8 cellular contexts compared by ENCODE assay signal in genomic region chr3:54122802-54123537, GRCh38. TPM values are rescaled to one million over a fixed set of nuclear protein-coding genes. Genes with fewer than 3 reads are reported as not detected.
DNase-seq lines count a peak whose midpoint lies in the region; ATAC-seq and TF ChIP-seq lines count a peak whose summit lies in the region.

No MANE protein-coding gene starts in this region.

- TF ChIP-seq CTCF in Peyer's patch (IDR thresholded peaks at IDR 0.05): no peak
- no peak for TF ChIP-seq CTCF in fibroblast of pulmonary artery (IDR thresholded peaks at IDR 0.05; ENCODE audit: low read length, missing control alignments)
- TF ChIP-seq CTCF in parathyroid adenoma (IDR thresholded peaks at IDR 0.05): no peak

- peak overlapping the region; percentile 84 for H2AFZ ChIP-seq in parathyroid adenoma

- ATAC-seq in HG02884 (IDR thresholded peaks at IDR 0.05; ENCODE audit: unreplicated experiment): no peak

- H3K9ac ChIP-seq in ES-I3 (ENCODE audit: low read depth, low read length) (peak overlapping the region; percentile 47; the same call in 1 of the 2 replicates), parathyroid adenoma (no peak overlapping the region)

- peak overlapping the region; percentile 65 for H3K4me2 ChIP-seq in parathyroid adenoma (ENCODE audit: low read length)

- no peaks in the 10 kb centered on the region for H3K79me2 ChIP-seq in parathyroid adenoma

- H3K4me3 ChIP-seq in Peyer's patch: peak overlapping the region in 3 of 4 donors; percentile 15 to 59 (median 50)
- H3K4me3 ChIP-seq in fibroblast of pulmonary artery (replicated peaks; ENCODE audit: low read depth, low read length): peak overlapping the region; percentile 52
- H3K4me3 ChIP-seq in parathyroid adenoma (ENCODE audit: low read depth, low read length): peak overlapping the region; percentile 40

- no peak for TF ChIP-seq POLR2A in Peyer's patch (IDR thresholded peaks at IDR 0.05)

- DNase-seq in Peyer's patch: no peak
- peak; percentile 3 for DNase-seq in fibroblast of pulmonary artery (ENCODE audit: low read depth)
- no peak for DNase-seq in NCI-H146 (lab: John Stamatoyannopoulos, UW)
- no peak for DNase-seq in SK-N-DZ (ENCODE audit: low spot score)
- DNase-seq in NCI-H1694 treated with DMSO at 0.1 percent for 48 hours (lab: John Stamatoyannopoulos, UW): no peak

- H3K27me3 ChIP-seq in Peyer's patch (peaks cover 0 to 7% of the 10 kb centered on the region in 2 donors), parathyroid adenoma (ENCODE audit: control insufficient read depth, insufficient read depth, low read length) (no peaks in the 10 kb centered on the region)

- H3K9me3 ChIP-seq in ES-I3 (ENCODE audit: control insufficient read depth, insufficient read depth, low read length) (no peaks in the 10 kb centered on the region), Peyer's patch (no peaks in the 10 kb centered on the region), parathyroid adenoma (ENCODE audit: control insufficient read depth, low read length) (no peaks in the 10 kb centered on the region)

- H3K27ac ChIP-seq in Peyer's patch (peak overlapping the region in 1 of 4 donors; percentile 54), parathyroid adenoma (peak overlapping the region; percentile 52)

- H3K36me3 ChIP-seq in ES-I3 (ENCODE audit: insufficient read depth, low read length) (no peaks in the 10 kb centered on the region), Peyer's patch (no peaks in the 10 kb centered on the region), parathyroid adenoma (ENCODE audit: control insufficient read depth, insufficient read depth, low read length) (no peaks in the 10 kb centered on the region)

- H3K4me1 ChIP-seq in ES-I3 (ENCODE audit: insufficient read depth, low read length) (peaks cover 10% of the 10 kb centered on the region; the same call in 1 of the 2 replicates), Peyer's patch (peaks cover 0 to 21% (median 0%) of the 10 kb centered on the region in 4 donors), parathyroid adenoma (peaks cover 16% of the 10 kb centered on the region)

RNA-seq across cellular contexts. Expression of gene CACNA2D3, which starts 0.6 kb away (rescaled TPM):
- total RNA-seq in Peyer's patch: 1 to 10 TPM in 1 of 4 donors, under 1 TPM in 1, not detected in 2; 0.27 to 5.0 TPM
- polyA plus RNA-seq in SK-N-DZ (2014; cell fraction: cytosol; rRNA removed): 0.27 and 0.42 TPM in 2 replicates
- polyA plus RNA-seq in SK-N-DZ (2014; cell fraction: nucleus; rRNA removed): 3.5 and 5.8 TPM in 2 replicates
